8 cellular contexts compared by ENCODE assay signal in genomic region chr4:42519803-42520417, GRCh38.
DNase-seq lines count a peak whose midpoint lies in the region; ATAC-seq and TF ChIP-seq lines count a peak whose summit lies in the region.

No MANE protein-coding gene starts in this region.

- TF ChIP-seq EP300 in suprapubic skin (IDR thresholded peaks at IDR 0.05): no peak

- H3K9me3 ChIP-seq in CD8-positive, alpha-beta T cell (ENCODE audit: low read length): no peaks in the 10 kb centered on the region
- no peaks in the 10 kb centered on the region for H3K9me3 ChIP-seq in suprapubic skin

- H3K4me3 ChIP-seq in CD8-positive, alpha-beta T cell (ENCODE audit: low read depth, low read length): no peak overlapping the region
- H3K4me3 ChIP-seq in mesendoderm (ENCODE audit: low read length): no peak overlapping the region
- H3K4me3 ChIP-seq in suprapubic skin: no peak overlapping the region

- H3K23ac ChIP-seq in mesendoderm (ENCODE audit: low read length): no peak overlapping the region

- no peak overlapping the region for H3K4me2 ChIP-seq in mesendoderm (ENCODE audit: low read length)

- ATAC-seq in CD8-positive, alpha-beta T cell: peak; percentile 73
- ATAC-seq in GM18519 (IDR thresholded peaks at IDR 0.05; ENCODE audit: low FRiP score, unreplicated experiment) (peak; percentile 60), HG02642 (IDR thresholded peaks at IDR 0.05; ENCODE audit: poor library complexity, unreplicated experiment) (no peak)

- peaks cover 3% of the 10 kb centered on the region for H3K4me1 Mint-ChIP-seq in CD8-positive, alpha-beta T cell (ENCODE audit: low read depth)

- no peak overlapping the region for H4K5ac ChIP-seq in mesendoderm (ENCODE audit: low read length)

- POLR2A ChIA-PET in CD8-positive, alpha-beta T cell (lab: Charles Lee): interaction anchor here (1.9 kb wide), 1 partner anchor 31 kb away, joined by 4 read pairs; no protein-coding TSS in a partner anchor

- no peaks in the 10 kb centered on the region for H3K27me3 Mint-ChIP-seq in CD8-positive, alpha-beta T cell (ENCODE audit: low read depth)

- no peak overlapping the region for H3K27ac ChIP-seq in CD8-positive, alpha-beta T cell (ENCODE audit: low read depth, low read length)
- H3K27ac ChIP-seq in mesendoderm (ENCODE audit: low read depth, low read length) (no peak overlapping the region), suprapubic skin (no peak overlapping the region)

- peaks cover 36% of the 10 kb centered on the region for H3K36me3 ChIP-seq in CD8-positive, alpha-beta T cell (ENCODE audit: insufficient read depth, low read length)
- H3K36me3 ChIP-seq in mesendoderm (ENCODE audit: control insufficient read depth, insufficient read depth, low read length): no peaks in the 10 kb centered on the region
- H3K36me3 ChIP-seq in suprapubic skin: no peaks in the 10 kb centered on the region

- DNase-seq in CD8-positive, alpha-beta T cell: peak in 4 of 7 experiments; percentile 5 to 52 (median 28)
- DNase-seq in Kasumi-1 (lab: John Stamatoyannopoulos, UW) (peak; percentile 54 to 73), T1000 (lab: John Stamatoyannopoulos, UW) (peak; percentile 43), dedifferentiated amniotic fluid mesenchymal stem cell (ENCODE audit: extremely low spot score) (peak; percentile 46), mesendoderm (peak; percentile 47), suprapubic skin (ENCODE audit: low spot score in 2 of 2) (no peak)

- no peak overlapping the region for H3K18ac ChIP-seq in mesendoderm (ENCODE audit: low read length)

- H2BK5ac ChIP-seq in mesendoderm (ENCODE audit: low read length): no peak overlapping the region

- peak; percentile 82 for TF ChIP-seq CTCF in CD8-positive, alpha-beta T cell (IDR thresholded peaks at IDR 0.05)
- peak; percentile 10 to 44 for TF ChIP-seq CTCF in suprapubic skin (IDR thresholded peaks at IDR 0.05)

- H2AK5ac ChIP-seq in mesendoderm (ENCODE audit: low read length): no peak overlapping the region

- no peak overlapping the region for H3K4ac ChIP-seq in mesendoderm (ENCODE audit: low read depth, low read length)

- no peak overlapping the region for H2BK15ac ChIP-seq in mesendoderm (replicated peaks; ENCODE audit: low read depth)

- no peak overlapping the region for H3K9ac ChIP-seq in mesendoderm (ENCODE audit: low read length)

- peaks cover 69% of the 10 kb centered on the region for H3K36me3 Mint-ChIP-seq in CD8-positive, alpha-beta T cell

- CTCF ChIA-PET in CD8-positive, alpha-beta T cell (lab: Charles Lee): interaction anchor here (0.9 to 3.2 kb wide), 12 partner anchors 11 to 299 kb away, joined by 3 to 16 read pairs (median 4); no protein-coding TSS in a partner anchor

- no peaks in the 10 kb centered on the region for H3K9me3 Mint-ChIP-seq in CD8-positive, alpha-beta T cell

- H3K27ac Mint-ChIP-seq in CD8-positive, alpha-beta T cell: no peak overlapping the region

- no peaks in the 10 kb centered on the region for H3K79me2 ChIP-seq in mesendoderm (ENCODE audit: control insufficient read depth, insufficient read depth, low read length)

- H2BK120ac ChIP-seq in mesendoderm (ENCODE audit: low read depth, low read length): no peak overlapping the region

- no peak overlapping the region for H4K8ac ChIP-seq in mesendoderm (ENCODE audit: low read depth, low read length)

- no peaks in the 10 kb centered on the region for H3K79me1 ChIP-seq in mesendoderm (ENCODE audit: low read length)

- H3K4me3 Mint-ChIP-seq in CD8-positive, alpha-beta T cell: no peak overlapping the region

- WGBS in mesendoderm (ENCODE audit: extremely low coverage, insufficient coverage, low lambda C conversion rate): no CpG with 5 or more reads among the region's 3 CpGs
- 18% methylated on average over 3 of the region's 3 CpGs for WGBS in suprapubic skin

- intact Hi-C loops in CD8-positive, alpha-beta T cell (cut with DNase I, micrococcal nuclease): loop anchor here (2.0 to 10.0 kb wide), 4 partner anchors 235 to 1238 kb away; no protein-coding TSS in a partner anchor

- no peaks in the 10 kb centered on the region for H3K4me1 ChIP-seq in CD8-positive, alpha-beta T cell (ENCODE audit: insufficient read depth, low read length)
- H3K4me1 ChIP-seq in mesendoderm (ENCODE audit: control insufficient read depth, low read depth, low read length) (peaks cover 2% of the 10 kb centered on the region), suprapubic skin (peaks cover 6% of the 10 kb centered on the region)

- H3K56ac ChIP-seq in mesendoderm (ENCODE audit: low read length): no peak overlapping the region

- H3K27me3 ChIP-seq in CD8-positive, alpha-beta T cell (ENCODE audit: insufficient read depth, low read length): no peaks in the 10 kb centered on the region
- no peaks in the 10 kb centered on the region for H3K27me3 ChIP-seq in mesendoderm (ENCODE audit: insufficient read depth, low read length, poor library complexity)
- H3K27me3 ChIP-seq in suprapubic skin: no peaks in the 10 kb centered on the region

- no peak for TF ChIP-seq POLR2A in suprapubic skin (IDR thresholded peaks at IDR 0.05)

Comparison
In these comparisons a context has a peak if more than half of its experiments do, and no peak if none do; other contexts are left out.
1. DNase-seq: peak in CD8-positive, alpha-beta T cell (4 of 7), Kasumi-1 (2 of 2), T1000 (single experiment), dedifferentiated amniotic fluid mesenchymal stem cell (single experiment) and mesendoderm (single experiment); none in suprapubic skin (0 of 2).